ENCODE assay signal across 11 cellular contexts in genomic region chr22:49937758-49938564, GRCh38. TPM values are rescaled to one million over a fixed set of nuclear protein-coding genes. Genes with fewer than 3 reads are reported as not detected.
DNase-seq lines count a peak whose midpoint lies in the region; ATAC-seq and TF ChIP-seq lines count a peak whose summit lies in the region.
"Had no signal": no experiment of that assay in that cellular context is flagged by ENCODE, and none has a peak within 500 bp of the region (broad histone marks: within the 10 kb centered on the region; RNA-seq: fewer than 3 reads in every experiment).

No MANE protein-coding gene starts in this region.

- peak overlapping the region; percentile 48 for H3K4me3 Mint-ChIP-seq in CD4-positive, alpha-beta T cell
- H3K4me3 Mint-ChIP-seq: activated naive CD8-positive, alpha-beta T cell; CD14-positive monocyte had no signal

- H3K9me3 Mint-ChIP-seq in CD4-positive, alpha-beta T cell: no peaks in the 10 kb centered on the region

- H3K27ac ChIP-seq in CD4-positive, alpha-beta T cell (ENCODE audit: low read depth, low read length): peak overlapping the region; percentile 35
- peak overlapping the region; percentile 12 for H3K27ac ChIP-seq in hepatocyte

- no peak overlapping the region for H3K4me3 ChIP-seq in hepatocyte

- TF ChIP-seq CTCF in CD4-positive, alpha-beta T cell (IDR thresholded peaks at IDR 0.05): no peak
- TF ChIP-seq CTCF in hepatocyte (IDR thresholded peaks at IDR 0.05; ENCODE audit: poor library complexity): no peak

- ATAC-seq in CD4-positive, alpha-beta T cell (ENCODE audit: poor library complexity): no peak
- no peak for ATAC-seq in HG02588 (IDR thresholded peaks at IDR 0.05; ENCODE audit: unreplicated experiment)
- ATAC-seq in HG03097 (IDR thresholded peaks at IDR 0.05; ENCODE audit: low FRiP score, unreplicated experiment): no peak

- 86% methylated on average over 26 of the region's 27 CpGs for WGBS in hepatocyte (ENCODE audit: low lambda C conversion rate, missing lambda C conversion rate)

- H3K4me1 ChIP-seq in hepatocyte (ENCODE audit: insufficient read depth): peaks cover 22% of the 10 kb centered on the region

- CTCF ChIA-PET in CD4-positive, alpha-beta T cell (lab: Charles Lee): no interaction called here

- H3K36me3 ChIP-seq in hepatocyte (replicated peaks; ENCODE audit: insufficient read depth, low read depth): no peaks in the 10 kb centered on the region

- intact Hi-C loops in CD4-positive, alpha-beta T cell (cut with DNase I, micrococcal nuclease): loop anchor here (2.0 to 10.0 kb wide), 3 partner anchors 33 to 257 kb away; no protein-coding TSS in a partner anchor
- intact Hi-C loops in posterior cingulate gyrus (cut with DNase I): no loop called here

- H3K27me3 ChIP-seq in CD4-positive, alpha-beta T cell (ENCODE audit: control insufficient read depth, insufficient read depth, low read length): no peaks in the 10 kb centered on the region
- no peaks in the 10 kb centered on the region for H3K27me3 ChIP-seq in hepatocyte

- DNase-seq in CD4-positive, alpha-beta T cell: no peak
- peak in 46 of 56 donors; percentile 13 to 82 (median 55) for DNase-seq in amygdala (lab: John Stamatoyannopoulos, UW)
- DNase-seq in hepatocyte (ENCODE audit: low spot score): no peak
- DNase-seq in posterior cingulate gyrus: peak in 8 of 10 donors; percentile 54 to 95 (median 72)
- DNase-seq in NCI-H1105 treated with DMSO at 0.1 percent for 48 hours (lab: John Stamatoyannopoulos, UW): no peak
- no peak for DNase-seq in DMS 273 treated with DMSO at 0.1 percent for 48 hours (lab: John Stamatoyannopoulos, UW)
- DNase-seq: activated CD4-positive, CD25-positive, alpha-beta regulatory T cell had no signal

- no peaks in the 10 kb centered on the region for H3K79me2 ChIP-seq in hepatocyte

- H3K4me1 Mint-ChIP-seq in CD4-positive, alpha-beta T cell (ENCODE audit: low read depth): peaks cover 5% of the 10 kb centered on the region

- H3K27me3 Mint-ChIP-seq in CD4-positive, alpha-beta T cell: no peaks in the 10 kb centered on the region
- H3K27me3 Mint-ChIP-seq: activated naive CD8-positive, alpha-beta T cell had no signal

- no peak overlapping the region for H2AFZ ChIP-seq in hepatocyte

- H3K9me2 ChIP-seq in hepatocyte (replicated peaks; ENCODE audit: insufficient read depth): no peaks in the 10 kb centered on the region

- H3K36me3 Mint-ChIP-seq in CD4-positive, alpha-beta T cell (ENCODE audit: low read depth): no peaks in the 10 kb centered on the region
- H3K36me3 Mint-ChIP-seq: activated naive CD8-positive, alpha-beta T cell had no signal

- H3K4me2 ChIP-seq in hepatocyte: no peak overlapping the region

- peak overlapping the region; percentile 63 for H3K27ac Mint-ChIP-seq in CD4-positive, alpha-beta T cell
- H3K27ac Mint-ChIP-seq: activated naive CD8-positive, alpha-beta T cell had no signal

- POLR2A ChIA-PET in CD4-positive, alpha-beta T cell (lab: Charles Lee): interaction anchor here (1.2 to 3.2 kb wide), 3 partner anchors 13 to 29 kb away, joined by 4 to 92 read pairs (median 32); partner anchors contain the start of gene PIM3

- H4K20me1 ChIP-seq in hepatocyte (ENCODE audit: insufficient read depth, poor library complexity, severe bottlenecking): no peaks in the 10 kb centered on the region

- no peaks in the 10 kb centered on the region for H3K9me3 ChIP-seq in CD4-positive, alpha-beta T cell (ENCODE audit: control insufficient read depth, low read length)
- H3K9me3 ChIP-seq in hepatocyte (ENCODE audit: low read depth): no peaks in the 10 kb centered on the region

RNA-seq across cellular contexts. Expression of gene CRELD2, which starts 19.5 kb away (rescaled TPM):
- total RNA-seq in CD4-positive, alpha-beta T cell: 10 to 100 TPM; 21.2 to 23.3 TPM
- 61.9 and 79.7 TPM in 2 replicates for total RNA-seq in hepatocyte
- 129 and 151 TPM in 2 replicates for polyA plus RNA-seq in hepatocyte

RNA-seq across cellular contexts. Expression of gene ALG12, which starts 19.7 kb away (rescaled TPM):
- 10 to 100 TPM; 13.5 to 14.6 TPM for total RNA-seq in CD4-positive, alpha-beta T cell
- 22.4 and 30.8 TPM in 2 replicates for total RNA-seq in hepatocyte
- 62.6 and 69.6 TPM in 2 replicates for polyA plus RNA-seq in hepatocyte

RNA-seq across cellular contexts. Expression of gene PIM3, which starts 22.6 kb away (rescaled TPM):
- total RNA-seq in CD4-positive, alpha-beta T cell: 100 to 1,000 TPM; 224 to 230 TPM
- total RNA-seq in hepatocyte: 71.8 and 81.1 TPM in 2 replicates
- polyA plus RNA-seq in hepatocyte: 131 and 138 TPM in 2 replicates

Comparison
In these comparisons a context has a peak if more than half of its experiments do, and no peak if none do; other contexts are left out.
1. DNase-seq: peak in amygdala (46 of 56) and posterior cingulate gyrus (8 of 10); none in CD4-positive, alpha-beta T cell (0 of 10), hepatocyte (single experiment), NCI-H1105 treated with DMSO at 0.1 percent for 48 hours (single experiment) and DMS 273 treated with DMSO at 0.1 percent for 48 hours (single experiment).